In genomic region chr3:194584435-194584776, GRCh38 we compare ENCODE assay signal across 9 cellular contexts. TPM values are rescaled to one million over a fixed set of nuclear protein-coding genes. Genes with fewer than 3 reads are reported as not detected.
DNase-seq lines count a peak whose midpoint lies in the region; FAIRE-seq and TF ChIP-seq lines count a peak whose summit lies in the region.
"Had no signal": no experiment of that assay in that cellular context is flagged by ENCODE, and none has a peak within 500 bp of the region (broad histone marks: within the 10 kb centered on the region; RNA-seq: fewer than 3 reads in every experiment).

No MANE protein-coding gene starts in this region.

- H3K9ac ChIP-seq in SU-DHL-6 (ENCODE audit: low read length) (peak overlapping the region; percentile 88), rectal smooth muscle tissue (ENCODE audit: low read length) (peak overlapping the region; percentile 98)

- H3K4me3 ChIP-seq in SU-DHL-6 (ENCODE audit: insufficient read depth, low read length, poor library complexity, severe bottlenecking) (peak overlapping the region; percentile 90), fibroblast of the aortic adventitia (ENCODE audit: low read depth, low read length) (peak overlapping the region; percentile 79), rectal smooth muscle tissue (ENCODE audit: low read length) (peak overlapping the region; percentile 100)

- peaks cover 8% of the 10 kb centered on the region; the same call in 1 of the 2 replicates for H3F3A ChIP-seq in SU-DHL-6 (ENCODE audit: insufficient read depth)

- no peaks in the 10 kb centered on the region for H3K36me3 ChIP-seq in SU-DHL-6 (ENCODE audit: low read length)
- H3K36me3 ChIP-seq in rectal smooth muscle tissue (ENCODE audit: control insufficient read depth, insufficient read depth, low read length) = peaks cover 5% of the 10 kb centered on the region

- no peaks in the 10 kb centered on the region for H4K20me1 ChIP-seq in SU-DHL-6 (ENCODE audit: low read depth, low read length)

- H3K4me1 ChIP-seq in rectal smooth muscle tissue (ENCODE audit: control insufficient read depth, insufficient read depth, low read length) = peaks cover 7% of the 10 kb centered on the region

- H3K27me3 ChIP-seq in SU-DHL-6 (ENCODE audit: low read length) (no peaks in the 10 kb centered on the region), rectal smooth muscle tissue (ENCODE audit: control insufficient read depth, insufficient read depth, low read length) (no peaks in the 10 kb centered on the region)

- H3K79me2 ChIP-seq in SU-DHL-6 (ENCODE audit: insufficient read depth, low read length) = peaks cover 9% of the 10 kb centered on the region; the same call in 1 of the 2 replicates

- peak; percentile 76 for FAIRE-seq in GM19239 (lab: Jason Lieb, UNC)
- FAIRE-seq: islet of Langerhans had no signal

- no peak overlapping the region for H2AFZ ChIP-seq in SU-DHL-6 (ENCODE audit: low read depth, low read length, severe bottlenecking)

- H3K9me2 ChIP-seq in SU-DHL-6 (replicated peaks; ENCODE audit: insufficient read depth, low read length) = no peaks in the 10 kb centered on the region

- peak overlapping the region; percentile 48; the same call in 1 of the 2 replicates for H3K27ac ChIP-seq in SU-DHL-6 (ENCODE audit: low read depth, low read length)
- H3K27ac ChIP-seq in rectal smooth muscle tissue (ENCODE audit: low read depth, low read length) = peak overlapping the region; percentile 98

- no peaks in the 10 kb centered on the region for H3K9me3 ChIP-seq in SU-DHL-6 (ENCODE audit: insufficient read depth, low read length)

- TF ChIP-seq CTCF in SU-DHL-6 (IDR thresholded peaks at IDR 0.05; ENCODE audit: insufficient read depth, low read length, poor library complexity, severe bottlenecking) = no peak
- TF ChIP-seq CTCF in fibroblast of the aortic adventitia (IDR thresholded peaks at IDR 0.05; ENCODE audit: insufficient read depth, low read length) = no peak
- TF ChIP-seq CTCF in GM20000 (IDR thresholded peaks at IDR 0.05; ENCODE audit: extremely low read depth, missing control alignments) = no peak

- peak overlapping the region; percentile 89 for H3K4me2 ChIP-seq in SU-DHL-6 (ENCODE audit: low read depth, low read length, poor library complexity, severe bottlenecking)

- DNase-seq in GM19239 (ENCODE audit: insufficient read length, low spot score) (no peak), fibroblast of the aortic adventitia (ENCODE audit: low read depth) (no peak), OCI-M2 (lab: John Stamatoyannopoulos, UW; ENCODE audit: unreplicated experiment) (no peak), GM20000 (ENCODE audit: low spot score) (no peak), islet precursor cell (no peak), GM03348 (ENCODE audit: low spot score) (no peak)

RNA-seq across cellular contexts. Expression of gene TMEM44, which starts 48.8 kb away (rescaled TPM):
- 12.8 and 16.7 TPM in 2 replicates for total RNA-seq in fibroblast of the aortic adventitia (ENCODE audit: low replicate concordance)
